Comparison of ENCODE assay signal across 1 cellular context in the genomic region with DNA sequence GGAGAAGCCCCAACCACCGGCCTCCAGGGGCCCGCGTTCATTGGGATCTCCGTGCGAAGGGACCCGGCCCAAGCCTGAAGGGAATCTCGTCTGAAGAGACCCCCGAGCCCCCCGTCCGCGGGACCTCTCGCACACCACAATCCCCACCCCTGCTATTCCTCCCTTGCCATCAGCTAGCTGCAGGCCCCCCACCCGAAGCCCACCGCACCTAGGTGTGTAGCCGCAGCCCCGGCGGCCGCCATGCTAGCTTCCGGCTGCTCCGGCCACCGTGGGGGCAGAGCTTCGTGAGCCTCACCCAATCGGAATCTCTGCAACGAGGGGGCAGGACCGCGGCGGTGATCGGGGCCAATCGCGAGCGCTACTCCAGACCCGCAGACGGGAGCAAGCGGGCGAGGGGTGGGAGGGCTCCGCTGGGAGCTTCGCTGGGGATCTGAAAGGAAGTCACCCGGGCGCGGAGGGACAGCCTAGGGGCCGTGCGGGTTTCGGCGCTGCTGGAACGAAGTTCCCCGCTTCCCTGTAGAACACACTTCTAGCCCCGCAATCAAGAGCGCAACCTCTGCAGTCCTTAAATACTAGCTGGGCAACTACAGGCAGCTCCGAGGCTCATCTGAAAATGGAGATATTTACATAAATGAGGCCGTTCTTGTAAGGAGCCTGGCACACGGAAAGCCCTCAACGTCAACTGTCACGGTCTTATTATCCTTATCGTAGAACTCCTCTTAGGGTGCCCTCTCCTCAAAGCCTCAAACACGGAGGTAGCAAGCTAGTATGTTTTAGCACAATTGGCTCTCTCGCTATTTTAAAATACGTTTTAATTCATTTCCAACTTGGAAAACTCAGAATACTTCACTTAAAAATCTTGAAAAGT.
TF ChIP-seq lines count a peak whose summit lies in the region.

Gene PIGS, minus strand, starts transcription at position 270 of the 868 bp plus-strand sequence. Its CDS starts 28 bp downstream, at position 242.

TF ChIP-seq in K562, 482 proteins besides CTCF, POLR2A, EP300 and RAD21 (continued from another document and continues in another):
- TF ChIP-seq, protein P1, sequence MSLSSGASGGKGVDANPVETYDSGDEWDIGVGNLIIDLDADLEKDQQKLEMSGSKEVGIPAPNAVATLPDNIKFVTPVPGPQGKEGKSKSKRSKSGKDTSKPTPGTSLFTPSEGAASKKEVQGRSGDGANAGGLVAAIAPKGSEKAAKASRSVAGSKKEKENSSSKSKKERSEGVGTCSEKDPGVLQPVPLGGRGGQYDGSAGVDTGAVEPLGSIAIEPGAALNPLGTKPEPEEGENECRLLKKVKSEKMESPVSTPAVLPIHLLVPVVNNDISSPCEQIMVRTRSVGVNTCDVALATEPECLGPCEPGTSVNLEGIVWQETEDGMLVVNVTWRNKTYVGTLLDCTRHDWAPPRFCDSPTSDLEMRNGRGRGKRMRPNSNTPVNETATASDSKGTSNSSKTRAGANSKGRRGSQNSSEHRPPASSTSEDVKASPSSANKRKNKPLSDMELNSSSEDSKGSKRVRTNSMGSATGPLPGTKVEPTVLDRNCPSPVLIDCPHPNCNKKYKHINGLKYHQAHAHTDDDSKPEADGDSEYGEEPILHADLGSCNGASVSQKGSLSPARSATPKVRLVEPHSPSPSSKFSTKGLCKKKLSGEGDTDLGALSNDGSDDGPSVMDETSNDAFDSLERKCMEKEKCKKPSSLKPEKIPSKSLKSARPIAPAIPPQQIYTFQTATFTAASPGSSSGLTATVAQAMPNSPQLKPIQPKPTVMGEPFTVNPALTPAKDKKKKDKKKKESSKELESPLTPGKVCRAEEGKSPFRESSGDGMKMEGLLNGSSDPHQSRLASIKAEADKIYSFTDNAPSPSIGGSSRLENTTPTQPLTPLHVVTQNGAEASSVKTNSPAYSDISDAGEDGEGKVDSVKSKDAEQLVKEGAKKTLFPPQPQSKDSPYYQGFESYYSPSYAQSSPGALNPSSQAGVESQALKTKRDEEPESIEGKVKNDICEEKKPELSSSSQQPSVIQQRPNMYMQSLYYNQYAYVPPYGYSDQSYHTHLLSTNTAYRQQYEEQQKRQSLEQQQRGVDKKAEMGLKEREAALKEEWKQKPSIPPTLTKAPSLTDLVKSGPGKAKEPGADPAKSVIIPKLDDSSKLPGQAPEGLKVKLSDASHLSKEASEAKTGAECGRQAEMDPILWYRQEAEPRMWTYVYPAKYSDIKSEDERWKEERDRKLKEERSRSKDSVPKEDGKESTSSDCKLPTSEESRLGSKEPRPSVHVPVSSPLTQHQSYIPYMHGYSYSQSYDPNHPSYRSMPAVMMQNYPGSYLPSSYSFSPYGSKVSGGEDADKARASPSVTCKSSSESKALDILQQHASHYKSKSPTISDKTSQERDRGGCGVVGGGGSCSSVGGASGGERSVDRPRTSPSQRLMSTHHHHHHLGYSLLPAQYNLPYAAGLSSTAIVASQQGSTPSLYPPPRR (CRISPR knock-in tag; IDR thresholded peaks at IDR 0.05; ENCODE audit: borderline replicate concordance): no peak
- TF ChIP-seq U2AF2 (optimal IDR thresholded peaks at IDR 0.05; ENCODE audit: low read depth, low read length) (no peak), ILK (tag; IDR thresholded peaks at IDR 0.05; ENCODE audit: borderline replicate concordance, low read depth) (no peak), ZC3H8 (IDR thresholded peaks at IDR 0.05) (no peak), ZNF717 (CRISPR knock-in tag; IDR thresholded peaks at IDR 0.05) (no peak), SIN3A (IDR thresholded peaks at IDR 0.05; ENCODE audit: borderline replicate concordance in 2 of 2, control insufficient read depth in 1 of 2, low read depth in 2 of 2, low read length in 2 of 2) (peak in 1 of 2 experiments; percentile 77; a peak in 1 of 4 replicates), GABPA (tag; conservative IDR thresholded peaks at IDR 0.05; ENCODE audit: low read depth) (peak; percentile 90), IRF9 (tag; IDR thresholded peaks at IDR 0.05) (no peak), CREB1 (IDR thresholded peaks at IDR 0.05) (no peak), CREB1 (CRISPR knock-in tag; IDR thresholded peaks at IDR 0.05) (no peak), TSC22D4 (tag; IDR thresholded peaks at IDR 0.05) (no peak), CBX5 (IDR thresholded peaks at IDR 0.05; ENCODE audit: borderline replicate concordance, low read depth) (no peak), BCOR (IDR thresholded peaks at IDR 0.05) (no peak; the same call in 1 of the 2 replicates), ASH1L (IDR thresholded peaks at IDR 0.05; ENCODE audit: borderline replicate concordance, low read depth, partially characterized antibody) (no peak), SP2 (IDR thresholded peaks at IDR 0.05; ENCODE audit: extremely low read depth, low read depth, low read length, poor library complexity, severe bottlenecking) (peak; percentile 57), HEY1 (CRISPR knock-in tag; IDR thresholded peaks at IDR 0.05; ENCODE audit: borderline replicate concordance) (no peak), ZNF395 (CRISPR knock-in tag; IDR thresholded peaks at IDR 0.05) (0 out of 2 replicates have a peak, but pooled peaks have one; percentile 16), ZNF165 (CRISPR knock-in tag; IDR thresholded peaks at IDR 0.05; ENCODE audit: borderline replicate concordance) (no peak), SRSF1 (IDR thresholded peaks at IDR 0.05; ENCODE audit: low read depth, low read length) (no peak), CEBPG (CRISPR knock-in tag; IDR thresholded peaks at IDR 0.05) (no peak), CEBPG (tag; conservative IDR thresholded peaks at IDR 0.05 in 1 of 2, IDR thresholded peaks at IDR 0.05 in 1 of 2) (no peak), SLC30A9 (CRISPR knock-in tag; IDR thresholded peaks at IDR 0.05) (no peak), SAP30 (IDR thresholded peaks at IDR 0.05; ENCODE audit: borderline replicate concordance, insufficient read depth, low read depth, low read length, poor library complexity, severe bottlenecking) (peak; percentile 39), ZNF57 (CRISPR knock-in tag; IDR thresholded peaks at IDR 0.05) (no peak), LCOR (CRISPR knock-in tag; IDR thresholded peaks at IDR 0.05) (no peak), TEAD2 (tag; IDR thresholded peaks at IDR 0.05) (no peak), KAT8 (IDR thresholded peaks at IDR 0.05; ENCODE audit: low read depth) (no peak), GMEB1 (CRISPR knock-in tag; IDR thresholded peaks at IDR 0.05) (no peak), ATF7 (IDR thresholded peaks at IDR 0.05) (no peak; the same call in 1 of the 2 replicates), ZFP36 (IDR thresholded peaks at IDR 0.05; ENCODE audit: low read depth, low read length, partially characterized antibody) (no peak), SREBF2 (CRISPR knock-in tag; IDR thresholded peaks at IDR 0.05) (no peak), HNRNPLL (IDR thresholded peaks at IDR 0.05; ENCODE audit: low read depth, low read length, poor library complexity, severe bottlenecking) (peak; percentile 74)
- TF ChIP-seq, protein P2, sequence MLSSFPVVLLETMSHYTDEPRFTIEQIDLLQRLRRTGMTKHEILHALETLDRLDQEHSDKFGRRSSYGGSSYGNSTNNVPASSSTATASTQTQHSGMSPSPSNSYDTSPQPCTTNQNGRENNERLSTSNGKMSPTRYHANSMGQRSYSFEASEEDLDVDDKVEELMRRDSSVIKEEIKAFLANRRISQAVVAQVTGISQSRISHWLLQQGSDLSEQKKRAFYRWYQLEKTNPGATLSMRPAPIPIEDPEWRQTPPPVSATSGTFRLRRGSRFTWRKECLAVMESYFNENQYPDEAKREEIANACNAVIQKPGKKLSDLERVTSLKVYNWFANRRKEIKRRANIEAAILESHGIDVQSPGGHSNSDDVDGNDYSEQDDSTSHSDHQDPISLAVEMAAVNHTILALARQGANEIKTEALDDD (IDR thresholded peaks at IDR 0.05): no peak
- TF ChIP-seq, protein P3, sequence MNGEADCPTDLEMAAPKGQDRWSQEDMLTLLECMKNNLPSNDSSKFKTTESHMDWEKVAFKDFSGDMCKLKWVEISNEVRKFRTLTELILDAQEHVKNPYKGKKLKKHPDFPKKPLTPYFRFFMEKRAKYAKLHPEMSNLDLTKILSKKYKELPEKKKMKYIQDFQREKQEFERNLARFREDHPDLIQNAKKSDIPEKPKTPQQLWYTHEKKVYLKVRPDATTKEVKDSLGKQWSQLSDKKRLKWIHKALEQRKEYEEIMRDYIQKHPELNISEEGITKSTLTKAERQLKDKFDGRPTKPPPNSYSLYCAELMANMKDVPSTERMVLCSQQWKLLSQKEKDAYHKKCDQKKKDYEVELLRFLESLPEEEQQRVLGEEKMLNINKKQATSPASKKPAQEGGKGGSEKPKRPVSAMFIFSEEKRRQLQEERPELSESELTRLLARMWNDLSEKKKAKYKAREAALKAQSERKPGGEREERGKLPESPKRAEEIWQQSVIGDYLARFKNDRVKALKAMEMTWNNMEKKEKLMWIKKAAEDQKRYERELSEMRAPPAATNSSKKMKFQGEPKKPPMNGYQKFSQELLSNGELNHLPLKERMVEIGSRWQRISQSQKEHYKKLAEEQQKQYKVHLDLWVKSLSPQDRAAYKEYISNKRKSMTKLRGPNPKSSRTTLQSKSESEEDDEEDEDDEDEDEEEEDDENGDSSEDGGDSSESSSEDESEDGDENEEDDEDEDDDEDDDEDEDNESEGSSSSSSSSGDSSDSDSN (IDR thresholded peaks at IDR 0.05; ENCODE audit: borderline replicate concordance in 1 of 2, low read depth in 2 of 2, low read length in 2 of 2): peak; percentile 78 to 93; a peak in 3 of 4 replicates
- TF ChIP-seq, protein P4, sequence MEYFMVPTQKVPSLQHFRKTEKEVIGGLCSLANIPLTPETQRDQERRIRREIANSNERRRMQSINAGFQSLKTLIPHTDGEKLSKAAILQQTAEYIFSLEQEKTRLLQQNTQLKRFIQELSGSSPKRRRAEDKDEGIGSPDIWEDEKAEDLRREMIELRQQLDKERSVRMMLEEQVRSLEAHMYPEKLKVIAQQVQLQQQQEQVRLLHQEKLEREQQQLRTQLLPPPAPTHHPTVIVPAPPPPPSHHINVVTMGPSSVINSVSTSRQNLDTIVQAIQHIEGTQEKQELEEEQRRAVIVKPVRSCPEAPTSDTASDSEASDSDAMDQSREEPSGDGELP (CRISPR knock-in tag; IDR thresholded peaks at IDR 0.05; ENCODE audit: borderline replicate concordance): peak; percentile 63; the same call in 1 of the 2 replicates
- TF ChIP-seq, protein P5, sequence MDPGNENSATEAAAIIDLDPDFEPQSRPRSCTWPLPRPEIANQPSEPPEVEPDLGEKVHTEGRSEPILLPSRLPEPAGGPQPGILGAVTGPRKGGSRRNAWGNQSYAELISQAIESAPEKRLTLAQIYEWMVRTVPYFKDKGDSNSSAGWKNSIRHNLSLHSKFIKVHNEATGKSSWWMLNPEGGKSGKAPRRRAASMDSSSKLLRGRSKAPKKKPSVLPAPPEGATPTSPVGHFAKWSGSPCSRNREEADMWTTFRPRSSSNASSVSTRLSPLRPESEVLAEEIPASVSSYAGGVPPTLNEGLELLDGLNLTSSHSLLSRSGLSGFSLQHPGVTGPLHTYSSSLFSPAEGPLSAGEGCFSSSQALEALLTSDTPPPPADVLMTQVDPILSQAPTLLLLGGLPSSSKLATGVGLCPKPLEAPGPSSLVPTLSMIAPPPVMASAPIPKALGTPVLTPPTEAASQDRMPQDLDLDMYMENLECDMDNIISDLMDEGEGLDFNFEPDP (CRISPR knock-in tag; IDR thresholded peaks at IDR 0.05): no peak
- TF ChIP-seq, protein P6, sequence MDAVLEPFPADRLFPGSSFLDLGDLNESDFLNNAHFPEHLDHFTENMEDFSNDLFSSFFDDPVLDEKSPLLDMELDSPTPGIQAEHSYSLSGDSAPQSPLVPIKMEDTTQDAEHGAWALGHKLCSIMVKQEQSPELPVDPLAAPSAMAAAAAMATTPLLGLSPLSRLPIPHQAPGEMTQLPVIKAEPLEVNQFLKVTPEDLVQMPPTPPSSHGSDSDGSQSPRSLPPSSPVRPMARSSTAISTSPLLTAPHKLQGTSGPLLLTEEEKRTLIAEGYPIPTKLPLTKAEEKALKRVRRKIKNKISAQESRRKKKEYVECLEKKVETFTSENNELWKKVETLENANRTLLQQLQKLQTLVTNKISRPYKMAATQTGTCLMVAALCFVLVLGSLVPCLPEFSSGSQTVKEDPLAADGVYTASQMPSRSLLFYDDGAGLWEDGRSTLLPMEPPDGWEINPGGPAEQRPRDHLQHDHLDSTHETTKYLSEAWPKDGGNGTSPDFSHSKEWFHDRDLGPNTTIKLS (IDR thresholded peaks at IDR 0.05; ENCODE audit: borderline replicate concordance, low read depth): no peak
- TF ChIP-seq, protein P7, sequence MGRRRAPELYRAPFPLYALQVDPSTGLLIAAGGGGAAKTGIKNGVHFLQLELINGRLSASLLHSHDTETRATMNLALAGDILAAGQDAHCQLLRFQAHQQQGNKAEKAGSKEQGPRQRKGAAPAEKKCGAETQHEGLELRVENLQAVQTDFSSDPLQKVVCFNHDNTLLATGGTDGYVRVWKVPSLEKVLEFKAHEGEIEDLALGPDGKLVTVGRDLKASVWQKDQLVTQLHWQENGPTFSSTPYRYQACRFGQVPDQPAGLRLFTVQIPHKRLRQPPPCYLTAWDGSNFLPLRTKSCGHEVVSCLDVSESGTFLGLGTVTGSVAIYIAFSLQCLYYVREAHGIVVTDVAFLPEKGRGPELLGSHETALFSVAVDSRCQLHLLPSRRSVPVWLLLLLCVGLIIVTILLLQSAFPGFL (CRISPR knock-in tag; IDR thresholded peaks at IDR 0.05): no peak; the same call in 1 of the 2 replicates
